ENCODE assay signal across 1 cellular context in the genomic region with DNA sequence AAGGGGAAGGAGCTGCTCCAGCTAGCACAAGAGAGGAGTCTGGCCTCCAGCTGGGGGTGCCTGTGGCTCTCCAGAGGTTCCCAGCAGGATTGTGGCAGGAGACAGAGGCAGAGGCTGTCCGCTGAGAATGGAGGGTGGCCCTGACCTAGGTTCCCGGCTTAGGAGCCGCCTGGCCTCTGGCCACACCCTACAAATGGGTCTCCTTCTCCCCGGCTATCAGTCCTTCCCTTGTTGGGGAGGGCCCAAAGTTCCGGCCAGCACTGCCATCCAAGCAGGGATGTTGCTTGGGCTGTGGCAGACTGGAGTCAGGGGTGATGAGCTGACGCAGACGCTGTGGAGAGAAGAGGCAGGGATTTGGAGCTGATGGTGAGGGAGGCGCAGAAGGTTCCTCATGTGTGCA.
TF ChIP-seq lines count a peak whose summit lies in the region.

No MANE protein-coding gene starts in this region.

TF ChIP-seq in H1, 55 proteins besides CTCF, POLR2A, EP300 and RAD21:
- TF ChIP-seq POLR2AphosphoS5 (IDR thresholded peaks at IDR 0.05; ENCODE audit: low read depth, low read length) (no peak), HDAC2 (IDR thresholded peaks at IDR 0.05; ENCODE audit: borderline replicate concordance in 1 of 2, low read depth in 2 of 2, low read length in 2 of 2) (no peak), TAF7 (optimal IDR thresholded peaks at IDR 0.05; ENCODE audit: borderline replicate concordance, low read depth, low read length) (no peak), FOSL1 (IDR thresholded peaks at IDR 0.05; ENCODE audit: insufficient read depth, low read depth, low read length) (no peak), SIRT6 (IDR thresholded peaks at IDR 0.05; ENCODE audit: low read length) (no peak), NRF1 (IDR thresholded peaks at IDR 0.05; ENCODE audit: low read depth, low read length) (no peak), NANOG (IDR thresholded peaks at IDR 0.05; ENCODE audit: insufficient read depth, low read depth, low read length, poor library complexity, severe bottlenecking) (no peak), TCF12 (IDR thresholded peaks at IDR 0.05; ENCODE audit: low read depth, low read length) (no peak), RXRA (IDR thresholded peaks at IDR 0.05; ENCODE audit: insufficient read depth, low read depth, low read length) (no peak), EZH2 (IDR thresholded peaks at IDR 0.05; ENCODE audit: low read depth, low read length, severe bottlenecking) (no peak), ASH2L (IDR thresholded peaks at IDR 0.05; ENCODE audit: low read length) (no peak), KDM1A (IDR thresholded peaks at IDR 0.05; ENCODE audit: borderline replicate concordance, low read length) (no peak), CREB1 (IDR thresholded peaks at IDR 0.05) (no peak), GTF2F1 (IDR thresholded peaks at IDR 0.05; ENCODE audit: borderline replicate concordance, low read depth, low read length) (no peak)
- TF ChIP-seq, protein P1, sequence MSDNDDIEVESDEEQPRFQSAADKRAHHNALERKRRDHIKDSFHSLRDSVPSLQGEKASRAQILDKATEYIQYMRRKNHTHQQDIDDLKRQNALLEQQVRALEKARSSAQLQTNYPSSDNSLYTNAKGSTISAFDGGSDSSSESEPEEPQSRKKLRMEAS (IDR thresholded peaks at IDR 0.05), result no peak
